In genomic region chr11:13262096-13262495, GRCh38 we compare ENCODE assay signal across 13 cellular contexts. TPM values are rescaled to one million over a fixed set of nuclear protein-coding genes. Genes with fewer than 3 reads are reported as not detected.
DNase-seq lines count a peak whose midpoint lies in the region; ATAC-seq, FAIRE-seq and TF ChIP-seq lines count a peak whose summit lies in the region.
"Had no signal": no experiment of that assay in that cellular context is flagged by ENCODE, and none has a peak within 500 bp of the region (broad histone marks: within the 10 kb centered on the region; RNA-seq: fewer than 3 reads in every experiment).

No MANE protein-coding gene starts in this region.

- WGBS in K562 (ENCODE audit: insufficient coverage, low coverage, missing lambda C conversion rate) = 0% methylated on average over 3 of the region's 3 CpGs
- 43 to 63% (median 55%) methylated on average over 3 of the region's 3 CpGs for WGBS in psoas muscle, 3 donors

- CTCF ChIA-PET in K562 (lab: Yijun Ruan, JAX; ENCODE audit: low intra/inter-chr PET ratio) = no interaction called here

- no peaks in the 10 kb centered on the region for H3K79me2 ChIP-seq in K562 (ENCODE audit: control insufficient read depth, insufficient read depth, low read length)

- BruUV-seq in K562 (replicated peaks; lab: Mats Ljungman, UMichigan) = no TSS peak

- H4K20me1 ChIP-seq in K562 (replicated peaks; ENCODE audit: control insufficient read depth, insufficient read depth, low read length) = no peaks in the 10 kb centered on the region

- POLR2A ChIA-PET in K562 (lab: Yijun Ruan, JAX) = no interaction called here

- H3K9me3 ChIP-seq in HUES6 (ENCODE audit: control insufficient read depth, insufficient read depth, low read depth, low read length) = no peaks in the 10 kb centered on the region
- H3K9me3 ChIP-seq in K562 (replicated peaks; ENCODE audit: control insufficient read depth, insufficient read depth, low read depth, low read length) = no peaks in the 10 kb centered on the region
- H3K9me3 ChIP-seq in stomach smooth muscle (ENCODE audit: control insufficient read depth in 2 of 2, low read length in 2 of 2) = no peaks in the 10 kb centered on the region
- H3K9me3 ChIP-seq in psoas muscle = no peaks in the 10 kb centered on the region

- peaks cover 52% of the 10 kb centered on the region for H3K4me1 ChIP-seq in HUES6 (ENCODE audit: control insufficient read depth, insufficient read depth, low read length)
- H3K4me1 ChIP-seq in K562 (replicated peaks in 1 of 2; ENCODE audit: control insufficient read depth in 2 of 2, insufficient read depth in 2 of 2, low read length in 2 of 2) = no peaks in the 10 kb centered on the region; a peak in 2 of 5 replicates
- H3K4me1 ChIP-seq in stomach smooth muscle (ENCODE audit: control insufficient read depth, insufficient read depth, low read length) = peaks cover 22% of the 10 kb centered on the region
- peaks cover 12% of the 10 kb centered on the region for H3K4me1 ChIP-seq in psoas muscle

- no peak for DNase-seq in K562 (ENCODE audit: extremely low read depth in 1 of 4, low spot score in 3 of 4)
- no peak for DNase-seq in left ventricle myocardium superior
- no peak for DNase-seq in substantia nigra (lab: John Stamatoyannopoulos, UW)
- DNase-seq in NCI-H774 (lab: John Stamatoyannopoulos, UW) = no peak
- DNase-seq in psoas muscle = no peak
- DNase-seq: GDM1; H7; stimulated activated CD4-positive, alpha-beta T cell treated with anti-CD3 and anti-CD28 coated beads, Interleukin-4, amount 100 ng/mL, for 24 hours had no signal

- ATAC-seq in K562 = no peak
- peak; percentile 30 for ATAC-seq in left ventricle myocardium superior
- no peak for ATAC-seq in HG02588 (IDR thresholded peaks at IDR 0.05; ENCODE audit: unreplicated experiment)
- ATAC-seq in psoas muscle = no peak
- ATAC-seq: stimulated activated memory B cell treated with anti-CD40 and anti-IgM and Interleukin-4, amounts not matched to agents 10 μg/mL and 1 μg/mL and 100 μg/mL, for 72 hours had no signal

- no peak for TF ChIP-seq RAD21 in K562 (CRISPR knock-in tag; conservative IDR thresholded peaks at IDR 0.05 in 1 of 2, IDR thresholded peaks at IDR 0.05 in 1 of 2)

- H3K9me1 ChIP-seq in K562 (ENCODE audit: control insufficient read depth, insufficient read depth, low read length) = no peaks in the 10 kb centered on the region

- H3K9ac ChIP-seq in HUES6 (ENCODE audit: low read length) (no peak overlapping the region), K562 (ENCODE audit: insufficient read depth in 1 of 2, low read depth in 2 of 2, low read length in 2 of 2) (no peak overlapping the region), stomach smooth muscle (ENCODE audit: low read length in 2 of 2) (no peak overlapping the region)

- no peak overlapping the region for H3K4me3 ChIP-seq in HUES6 (ENCODE audit: low read depth, low read length)
- no peak overlapping the region for H3K4me3 ChIP-seq in K562
- H3K4me3 ChIP-seq in stomach smooth muscle (ENCODE audit: low read length in 2 of 2) = no peak overlapping the region
- H3K4me3 ChIP-seq in psoas muscle = no peak overlapping the region

- TF ChIP-seq CTCF in K562 (IDR thresholded peaks at IDR 0.05 in 2 of 3, conservative IDR thresholded peaks at IDR 0.05 in 1 of 3; ENCODE audit: insufficient read depth in 2 of 3, low read depth in 1 of 3, low read length in 3 of 3) (no peak), psoas muscle (IDR thresholded peaks at IDR 0.05) (no peak)

- TF ChIP-seq POLR2A in K562 (conservative IDR thresholded peaks at IDR 0.05) = no peak

- intact Hi-C loops in K562 (cut with micrococcal nuclease) = no loop called here
- intact Hi-C loops in left ventricle myocardium superior (cut with micrococcal nuclease) = no loop called here
- intact Hi-C loops in psoas muscle (cut with DNase I) = no loop called here

- in situ Hi-C loops in K562 (cut with MboI) = no loop called here

- H3K36me3 ChIP-seq in HUES6 (ENCODE audit: control insufficient read depth, insufficient read depth, low read length) = no peaks in the 10 kb centered on the region
- no peaks in the 10 kb centered on the region for H3K36me3 ChIP-seq in K562 (ENCODE audit: control insufficient read depth, insufficient read depth, low read length)
- no peaks in the 10 kb centered on the region for H3K36me3 ChIP-seq in stomach smooth muscle (ENCODE audit: control insufficient read depth in 2 of 2, insufficient read depth in 2 of 2, low read length in 2 of 2)
- H3K36me3 ChIP-seq in psoas muscle (ENCODE audit: insufficient read depth in 1 of 2, low read depth in 1 of 2) = no peaks in the 10 kb centered on the region

- H2AFZ ChIP-seq in K562 (ENCODE audit: low read depth, low read length) = no peak overlapping the region

- H3K27me3 ChIP-seq in HUES6 (ENCODE audit: control insufficient read depth, insufficient read depth, low read length) = no peaks in the 10 kb centered on the region
- H3K27me3 ChIP-seq in K562 (ENCODE audit: control insufficient read depth in 2 of 2, insufficient read depth in 2 of 2, low read length in 2 of 2) = peaks cover 6 to 30% of the 10 kb centered on the region in 2 experiments; a peak in 4 of 5 replicates
- H3K27me3 ChIP-seq in stomach smooth muscle (ENCODE audit: control insufficient read depth in 1 of 2, insufficient read depth in 2 of 2, low read length in 2 of 2) = no peaks in the 10 kb centered on the region
- H3K27me3 ChIP-seq in psoas muscle (ENCODE audit: insufficient read depth in 3 of 3, low read length in 2 of 3) = no peaks in the 10 kb centered on the region

- H3K4me2 ChIP-seq in K562 (ENCODE audit: insufficient read depth, low read length) = no peak overlapping the region

- TF ChIP-seq EP300 in K562 (IDR thresholded peaks at IDR 0.05; ENCODE audit: low read length) = no peak

- no peak for FAIRE-seq in K562 (lab: Jason Lieb, UNC)

- H3K27ac ChIP-seq in HUES6 (ENCODE audit: low read depth, low read length) (peak overlapping the region; percentile 43; the same call in 1 of the 2 replicates), K562 (ENCODE audit: extremely low read depth, low read depth, low read length) (no peak overlapping the region), stomach smooth muscle (ENCODE audit: low read length) (peak overlapping the region; percentile 68), substantia nigra (ENCODE audit: low read depth, low read length, poor library complexity, severe bottlenecking) (no peak overlapping the region), psoas muscle (no peak overlapping the region)
- H3K27ac ChIP-seq: C4-2B had no signal

TF ChIP-seq in K562, 482 proteins besides CTCF, POLR2A, EP300 and RAD21:
- no peak for TF ChIP-seq CEBPG (CRISPR knock-in tag; IDR thresholded peaks at IDR 0.05)
- 0 out of 4 replicates have a peak, but pooled peaks of 1 of the 2 experiments have one; percentile 19 for TF ChIP-seq CEBPG (tag; conservative IDR thresholded peaks at IDR 0.05 in 1 of 2, IDR thresholded peaks at IDR 0.05 in 1 of 2)
- TF ChIP-seq CBX8 (IDR thresholded peaks at IDR 0.05; ENCODE audit: borderline replicate concordance, extremely low read depth, low read depth, low read length, poor library complexity, severe bottlenecking) = peak; percentile 71
- TF ChIP-seq ZNF354B (CRISPR knock-in tag; IDR thresholded peaks at IDR 0.05) = no peak

RNA-seq across cellular contexts. Expression of gene BMAL1, which starts 15.5 kb away (rescaled TPM):
- total RNA-seq in K562 (2011; cell fraction: chromatin; rRNA removed; ENCODE audit: low replicate concordance) = 1.2 and 2.3 TPM in 2 replicates
- total RNA-seq in K562 (2011; cell fraction: nucleolus; rRNA removed) = 0.83 and 1.1 TPM in 2 replicates
- 1.3 and 2.4 TPM in 2 replicates for total RNA-seq in K562 (2011; cell fraction: nucleoplasm; rRNA removed)
- total RNA-seq in K562 (2014; rRNA removed) (0.57 and 2.4 TPM in 2 replicates), K562 (2014; rRNA removed; fragmentation: Illumina TruSeq; extraction: Trizol) (1.5 and 2.6 TPM in 2 replicates), K562 (2015; rRNA removed; fragmentation: Illumina TruSeq; extraction: Trizol) (0.54 and 0.64 TPM in 2 replicates), K562 (2021) (0.64 and 2.1 TPM in 2 replicates), left ventricle myocardium superior (4.6 TPM), psoas muscle (10 to 100 TPM; 15.1 to 35.4 (median 23.4) TPM)
- polyA plus RNA-seq in K562 (2011; rRNA removed) (0.40 and 0.45 TPM in 2 replicates), K562 (2014; fragmentation: Illumina TruSeq; extraction: Trizol) (1.0 and 1.1 TPM in 2 replicates), K562 (2014; fragmentation: Nextera tagmentation; extraction: Ambion mirVana) (under 1 TPM; 0.14 to 0.24 TPM), K562 (2014; rRNA removed) (1.1 and 4.4 TPM in 2 replicates), psoas muscle (10 to 100 TPM in 2 of 3 donors, 1 to 10 TPM in 1; 7.4 to 34.6 (median 28.2) TPM)
- 0.21 and 0.40 TPM in 2 replicates for polyA plus RNA-seq in K562 (2011; cell fraction: cytosol; rRNA removed)
- polyA plus RNA-seq in K562 (2011; cell fraction: nucleus; rRNA removed) = 0.65 and 1.0 TPM in 2 replicates
- 0.83 and 2.1 TPM in 2 replicates for polyA plus RNA-seq in K562 (2012)
- 0.24 and 0.25 TPM in 2 replicates for polyA minus RNA-seq in K562 (2011; rRNA and poly(A)+ RNA removed)
- polyA minus RNA-seq in K562 (2011; cell fraction: cytosol; rRNA and poly(A)+ RNA removed) = not detected in 2 replicates
- 0.54 and 0.89 TPM in 2 replicates for polyA minus RNA-seq in K562 (2011; cell fraction: nucleus; rRNA and poly(A)+ RNA removed)

Comparison
In these comparisons a context has a peak if more than half of its experiments do, and no peak if none do; other contexts are left out.
1. H3K27ac ChIP-seq: peak in HUES6 (single experiment) and stomach smooth muscle (single experiment); none in K562 (single experiment), substantia nigra (single experiment) and psoas muscle (single experiment).